9 cellular contexts compared by ENCODE assay signal in the genomic region with DNA sequence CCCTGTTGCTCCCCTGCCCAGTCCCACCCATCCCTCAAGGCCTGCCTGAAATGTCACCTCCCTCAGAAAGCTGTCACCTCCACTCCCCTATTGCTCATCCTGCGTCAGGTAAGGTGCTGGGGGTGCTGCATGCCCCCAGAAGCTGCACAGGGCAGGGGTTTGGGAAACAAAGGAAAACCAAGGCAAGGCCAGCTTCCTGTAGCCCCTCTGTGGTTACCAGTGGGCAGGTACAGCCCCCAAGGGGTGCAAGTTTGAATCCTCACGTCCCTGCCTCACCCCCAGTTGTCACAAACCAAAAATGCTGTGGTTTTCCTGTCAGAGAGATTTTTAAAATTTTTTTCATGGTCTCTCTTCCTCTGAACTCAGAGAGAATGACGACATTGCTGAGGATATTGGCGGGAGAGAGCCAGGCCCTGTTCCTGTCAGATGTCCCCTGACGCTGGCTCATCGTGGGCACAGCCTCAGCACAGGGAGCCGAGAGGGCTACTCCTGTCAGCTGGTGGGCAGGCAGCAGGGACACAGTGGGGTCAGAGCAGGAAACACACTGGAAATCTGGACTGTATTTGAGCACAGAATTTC. TPM values are rescaled to one million over a fixed set of nuclear protein-coding genes. Genes with fewer than 3 reads are reported as not detected.
DNase-seq lines count a peak whose midpoint lies in the region; ATAC-seq, FAIRE-seq and TF ChIP-seq lines count a peak whose summit lies in the region.
"Had no signal": no experiment of that assay in that cellular context is flagged by ENCODE, and none has a peak within 500 bp of the region (broad histone marks: within the 10 kb centered on the region; RNA-seq: fewer than 3 reads in every experiment).

No MANE protein-coding gene starts in this region.

- no peaks in the 10 kb centered on the region for H3K79me1 ChIP-seq in H9 (ENCODE audit: insufficient read depth, low read depth, low read length, poor library complexity, severe bottlenecking)

- TF ChIP-seq POLR2A in GM12892 (IDR thresholded peaks at IDR 0.05; ENCODE audit: low read depth, low read length) (no peak), GM12878 (IDR thresholded peaks at IDR 0.05; ENCODE audit: low read depth, low read length) (no peak)

- BruUV-seq in GM12878 (replicated peaks; lab: Mats Ljungman, UMichigan), result no TSS peak

- RAD21 ChIA-PET in GM12878 (lab: Charles Lee; ENCODE audit: unreplicated experiment), result interaction anchor here (0.5 to 15.5 kb wide), 7 partner anchors 9 to 160 kb away, joined by 3 to 259 read pairs (median 9); a partner anchor contains a TSS

- no peaks in the 10 kb centered on the region for H3K9me3 Mint-ChIP-seq in H9

- H3K4me1 ChIP-seq in SJCRH30, result peaks cover 12% of the 10 kb centered on the region
- H3K4me1 ChIP-seq in GM12878 (ENCODE audit: control insufficient read depth, insufficient read depth, low read length), result peaks cover 38% of the 10 kb centered on the region
- H3K4me1 ChIP-seq in small intestine (ENCODE audit: control insufficient read depth in 2 of 2, insufficient read depth in 1 of 2, low read depth in 1 of 2, low read length in 1 of 2), result no peaks in the 10 kb centered on the region
- no peaks in the 10 kb centered on the region for H3K4me1 ChIP-seq in H9 (ENCODE audit: insufficient read depth, low read length)

- H3K4me2 ChIP-seq in GM12878 (ENCODE audit: control insufficient read depth, insufficient read depth) (peak overlapping the region; percentile 54), H9 (ENCODE audit: insufficient read depth, insufficient read length, low read length) (no peak overlapping the region)

- no peaks in the 10 kb centered on the region for H3K23me2 ChIP-seq in H9 (ENCODE audit: insufficient read length, low read depth, low read length, poor library complexity, severe bottlenecking)

- H3K9ac ChIP-seq in GM12878 (ENCODE audit: control insufficient read depth, insufficient read depth, low read length) (peak overlapping the region; percentile 7; the same call in 1 of the 2 replicates), H9 (ENCODE audit: extremely low read depth, insufficient read length, low read length) (no peak overlapping the region)

- H3K9me3 ChIP-seq in SJCRH30 (replicated peaks) (no peaks in the 10 kb centered on the region), GM12878 (replicated peaks; ENCODE audit: control insufficient read depth, insufficient read depth, low read length) (no peaks in the 10 kb centered on the region), small intestine (ENCODE audit: control insufficient read depth, low read depth) (no peaks in the 10 kb centered on the region), H9 (ENCODE audit: control insufficient read depth, low read depth, low read length) (no peaks in the 10 kb centered on the region)

- TF ChIP-seq RAD21 in GM12878 (IDR thresholded peaks at IDR 0.05; ENCODE audit: insufficient read depth, low read depth, low read length), result no peak

- in situ Hi-C loops in GM12878 (cut with MboI), result no loop called here

- no peak overlapping the region for H2BK15ac ChIP-seq in H9 (ENCODE audit: low read depth, low read length)

- no peak overlapping the region for H2BK20ac ChIP-seq in H9 (ENCODE audit: low read depth, low read length, poor library complexity, severe bottlenecking)

- H4K20me1 ChIP-seq in GM12878 (ENCODE audit: control insufficient read depth, insufficient read depth) (no peaks in the 10 kb centered on the region), H9 (ENCODE audit: control insufficient read depth, insufficient read depth, insufficient read length) (no peaks in the 10 kb centered on the region)

- H3K27ac Mint-ChIP-seq in H9, result no peak overlapping the region; a peak in 2 of 7 replicates

- H3K4ac ChIP-seq in H9 (ENCODE audit: low read depth, low read length), result no peak overlapping the region

- SMC1A ChIA-PET in GM12878 (lab: Charles Lee; ENCODE audit: uncharacterized antibody, unreplicated experiment), result interaction anchor here (0.6 to 22.2 kb wide), 12 partner anchors 9 to 166 kb away, joined by 3 to 375 read pairs (median 6); a partner anchor contains a TSS

- peak; percentile 10; the same call in 1 of the 3 replicates for ATAC-seq in GM12878
- no peak for ATAC-seq in HG03045 (IDR thresholded peaks at IDR 0.05; ENCODE audit: unreplicated experiment)

- H2AFZ ChIP-seq in GM12878 (ENCODE audit: control insufficient read depth, low read depth, low read length), result peak overlapping the region; percentile 45
- H2AFZ ChIP-seq in H9 (ENCODE audit: low read length), result no peak overlapping the region

- FAIRE-seq in GM12892 (lab: Jason Lieb, UNC) (peak; percentile 75), GM12878 (lab: Jason Lieb, UNC) (peak; percentile 74), small intestine (lab: Jason Lieb, UNC) (no peak)

- peak overlapping the region; percentile 36 for H3K27ac ChIP-seq in SJCRH30
- peak overlapping the region; percentile 59 for H3K27ac ChIP-seq in GM12878 (ENCODE audit: control insufficient read depth, insufficient read depth)
- H3K27ac ChIP-seq in small intestine (ENCODE audit: low read depth in 1 of 2, low read length in 1 of 2), result peak overlapping the region in 1 of 2 donors; percentile 30
- no peak overlapping the region for H3K27ac ChIP-seq in H9 (ENCODE audit: insufficient read length, low read depth, low read length)

- intact Hi-C loops in GM12878 (cut with micrococcal nuclease; ENCODE audit: unreplicated experiment), result no loop called here

- H3K23ac ChIP-seq in H9 (ENCODE audit: insufficient read length, low read depth, low read length), result no peak overlapping the region

- H4K5ac ChIP-seq in H9 (ENCODE audit: insufficient read length, low read depth, low read length), result no peak overlapping the region

- no peaks in the 10 kb centered on the region for H3K36me3 ChIP-seq in SJCRH30
- no peaks in the 10 kb centered on the region for H3K36me3 ChIP-seq in GM12878 (ENCODE audit: control insufficient read depth in 2 of 2, insufficient read depth in 2 of 2, low read length in 1 of 2)
- no peaks in the 10 kb centered on the region for H3K36me3 ChIP-seq in small intestine (ENCODE audit: control insufficient read depth in 2 of 2, insufficient read depth in 2 of 2, low read length in 2 of 2)

- no peak overlapping the region for H4K8ac ChIP-seq in H9 (replicated peaks; ENCODE audit: insufficient read length, low read depth, low read length)

- no peak for TF ChIP-seq EP300 in GM12878 (IDR thresholded peaks at IDR 0.05; ENCODE audit: borderline replicate concordance in 1 of 2, control insufficient read depth in 1 of 2, low read depth in 2 of 2, low read length in 2 of 2)

- no peak overlapping the region for H4K91ac ChIP-seq in H9 (ENCODE audit: insufficient read length, low read depth, low read length)

- H3K27me3 Mint-ChIP-seq in H9 (ENCODE audit: low read depth), result peaks cover 9% of the 10 kb centered on the region

- H3K14ac ChIP-seq in H9 (ENCODE audit: insufficient read depth, low read length), result no peak overlapping the region; the same call in 1 of the 2 replicates

- no peak overlapping the region for H2AK5ac ChIP-seq in H9 (ENCODE audit: insufficient read length, low read length)

- TF ChIP-seq CTCF in GM12878 (IDR thresholded peaks at IDR 0.05 in 2 of 3, conservative IDR thresholded peaks at IDR 0.05 in 1 of 3; ENCODE audit: control insufficient read depth in 2 of 3, extremely low read depth in 1 of 3, insufficient read depth in 1 of 3, low read depth in 3 of 3, low read length in 3 of 3) (no peak), H9 (conservative IDR thresholded peaks at IDR 0.05) (no peak)

- POLR2A ChIA-PET in GM12878 (lab: Charles Lee), result interaction anchor here (1.0 to 5.9 kb wide), 4 partner anchors 9 to 38 kb away, joined by 3 to 39 read pairs (median 6); no protein-coding TSS in a partner anchor

- H3K4me1 Mint-ChIP-seq in H9, result peaks cover 0 to 9% of the 10 kb centered on the region in 2 experiments; a peak in 2 of 4 replicates

- H3K4me3 ChIP-seq in SJCRH30 (no peak overlapping the region), GM12878 (no peak overlapping the region), small intestine (ENCODE audit: low read depth in 1 of 2, low read length in 2 of 2) (no peak overlapping the region)

- H3K18ac ChIP-seq in H9 (ENCODE audit: insufficient read length, low read depth, low read length), result no peak overlapping the region

- peak; percentile 9 for DNase-seq in GM12892 (ENCODE audit: insufficient read length)
- DNase-seq in SJCRH30, result peak; percentile 48 to 59
- DNase-seq in GM12878 (ENCODE audit: low read depth, low spot score), result no peak
- peak; percentile 39 for DNase-seq in small intestine
- DNase-seq in epidermal melanocyte (ENCODE audit: insufficient read length, low spot score), result no peak
- no peak for DNase-seq in H9
- no peak for DNase-seq in DMS153 (lab: John Stamatoyannopoulos, UW)
- DNase-seq: SIG-M5 had no signal

- CTCF ChIA-PET in GM12878 (lab: Yijun Ruan, JAX), result interaction anchor here (0.9 to 17.4 kb wide), 20 partner anchors 8 to 522 kb away, joined by 3 to 483 read pairs (median 6); a partner anchor contains a TSS

- no peaks in the 10 kb centered on the region; a peak in 1 of 7 replicates for H3K36me3 Mint-ChIP-seq in H9 (ENCODE audit: insufficient read depth in 1 of 3, low read depth in 3 of 3)

- H3K79me2 ChIP-seq in GM12878 (ENCODE audit: control insufficient read depth, insufficient read depth, low read length) (no peaks in the 10 kb centered on the region), H9 (ENCODE audit: insufficient read depth, low read length) (no peaks in the 10 kb centered on the region)

- 58% methylated on average over 7 of the region's 7 CpGs for WGBS in GM12878 (ENCODE audit: insufficient coverage, insufficient replicate concordance, low lambda C conversion rate, missing lambda C conversion rate)
- 56 to 75% (median 66%) methylated on average over 7 of the region's 7 CpGs for WGBS in small intestine, 3 donors
- no CpG with 5 or more reads among the region's 7 CpGs for WGBS in H9 (ENCODE audit: extremely low coverage, insufficient read length, low lambda C conversion rate)

- no peak overlapping the region for H2BK120ac ChIP-seq in H9 (ENCODE audit: low read depth, low read length, poor library complexity, severe bottlenecking)

- H2BK5ac ChIP-seq in H9 (ENCODE audit: insufficient read length, low read length), result no peak overlapping the region

- no peaks in the 10 kb centered on the region for H3K27me3 ChIP-seq in SJCRH30
- H3K27me3 ChIP-seq in GM12878 (replicated peaks in 1 of 2; ENCODE audit: control insufficient read depth in 2 of 2, insufficient read depth in 2 of 2, low read length in 1 of 2), result no peaks in the 10 kb centered on the region
- H3K27me3 ChIP-seq in small intestine (ENCODE audit: control insufficient read depth in 2 of 2, insufficient read depth in 2 of 2, low read length in 2 of 2), result no peaks in the 10 kb centered on the region
- H3K27me3 ChIP-seq in H9 (ENCODE audit: insufficient read depth, low read length), result no peaks in the 10 kb centered on the region

- no peak overlapping the region for H3K56ac ChIP-seq in H9 (ENCODE audit: insufficient read length, low read depth, low read length)

- no peak overlapping the region for H3T11ph ChIP-seq in H9 (ENCODE audit: low read length)

- no peak overlapping the region for H3K4me3 Mint-ChIP-seq in H9

- H2BK12ac ChIP-seq in H9 (ENCODE audit: insufficient read length, low read depth, low read length), result no peak overlapping the region

RNA-seq across cellular contexts. Expression of a gene that starts 27.0 kb away (rescaled TPM):
- 6.4 TPM for polyA plus RNA-seq in GM12892 (2012; ENCODE audit: missing spikeins)
- 11.7 and 13.4 TPM in 2 replicates for total RNA-seq in SJCRH30 (2014; rRNA removed; shearing (Covaris generic))
- 1.4 and 1.9 TPM in 2 replicates for total RNA-seq in GM12878 (2013; cell fraction: nucleolus; rRNA removed)
- 20.1 and 22.6 TPM in 2 replicates for total RNA-seq in GM12878 (2014; rRNA removed)
- 11.2 and 12.0 TPM in 2 replicates for total RNA-seq in GM12878 (2014; rRNA removed; fragmentation: Illumina TruSeq; extraction: Trizol)
- 28.6 and 29.3 TPM in 2 replicates for total RNA-seq in GM12878 (2021)
- 4.1 TPM for polyA plus RNA-seq in GM12878 (2011; ENCODE audit: low read depth)
- polyA plus RNA-seq in GM12878 (2011; rRNA removed), result 2.4 and 3.9 TPM in 2 replicates
- 5.2 and 7.5 TPM in 2 replicates for polyA plus RNA-seq in GM12878 (2011; cell fraction: cytosol; rRNA removed)
- 20.8 and 25.0 TPM in 2 replicates for polyA plus RNA-seq in GM12878 (2011; cell fraction: nucleus; rRNA removed)
- polyA plus RNA-seq in GM12878 (2012), result 9.7 and 13.0 TPM in 2 replicates
- polyA plus RNA-seq in GM12878 (2014; fragmentation: Illumina TruSeq; extraction: Trizol), result 1.8 and 8.8 TPM in 2 replicates
- polyA plus RNA-seq in GM12878 (2014; fragmentation: Nextera tagmentation; extraction: Ambion mirVana), result 1 to 10 TPM in 1 of 2 experiments, under 1 TPM in 1; 0.50 to 5.7 TPM
- 23.8 and 23.9 TPM in 2 replicates for polyA plus RNA-seq in GM12878 (2014; rRNA removed)
- polyA plus RNA-seq in GM12878 (2016; fragmentation: Nextera tagmentation; extraction: Ambion mirVana), result 10 to 100 TPM; 17.8 to 19.0 TPM
- polyA minus RNA-seq in GM12878 (2011; rRNA and poly(A)+ RNA removed), result 1.3 and 3.0 TPM in 2 replicates
- 1.5 and 3.3 TPM in 2 replicates for polyA minus RNA-seq in GM12878 (2011; cell fraction: cytosol; rRNA and poly(A)+ RNA removed)
- polyA minus RNA-seq in GM12878 (2011; cell fraction: nucleus; rRNA and poly(A)+ RNA removed), result 6.8 and 11.0 TPM in 2 replicates
- polyA plus RNA-seq in small intestine, result 10 to 100 TPM in 1 of 3 donors, 1 to 10 TPM in 2; 1.8 to 17.0 (median 4.1) TPM
- 1.1 and 1.8 TPM in 2 replicates for total RNA-seq in H9 (2021)

RNA-seq across cellular contexts. Expression of a gene that starts 49.0 kb away (rescaled TPM):
- polyA plus RNA-seq in GM12892 (2012; ENCODE audit: missing spikeins), result 42.1 TPM
- total RNA-seq in SJCRH30 (2014; rRNA removed; shearing (Covaris generic)), result 463 and 473 TPM in 2 replicates
- total RNA-seq in GM12878 (2013; cell fraction: nucleolus; rRNA removed), result 32.5 and 33.4 TPM in 2 replicates
- total RNA-seq in GM12878 (2014; rRNA removed) (59.0 and 63.0 TPM in 2 replicates), GM12878 (2014; rRNA removed; fragmentation: Illumina TruSeq; extraction: Trizol) (52.8 and 55.4 TPM in 2 replicates), GM12878 (2021) (51.2 and 52.6 TPM in 2 replicates), H9 (2021) (117 and 124 TPM in 2 replicates)
- polyA plus RNA-seq in GM12878 (2011; ENCODE audit: low read depth), result 42.9 TPM
- polyA plus RNA-seq in GM12878 (2011; rRNA removed) (45.2 and 48.8 TPM in 2 replicates), GM12878 (2014; fragmentation: Illumina TruSeq; extraction: Trizol) (60.4 and 78.2 TPM in 2 replicates), GM12878 (2014; fragmentation: Nextera tagmentation; extraction: Ambion mirVana) (10 to 100 TPM; 18.9 to 31.7 TPM), GM12878 (2014; rRNA removed) (59.4 and 64.0 TPM in 2 replicates), GM12878 (2016; fragmentation: Nextera tagmentation; extraction: Ambion mirVana) (100 to 1,000 TPM; 103 to 114 TPM), small intestine (100 to 1,000 TPM; 263 to 352 (median 334) TPM)
- polyA plus RNA-seq in GM12878 (2011; cell fraction: cytosol; rRNA removed), result 44.9 and 46.4 TPM in 2 replicates
- 26.2 and 30.1 TPM in 2 replicates for polyA plus RNA-seq in GM12878 (2011; cell fraction: nucleus; rRNA removed)
- 50.0 and 53.4 TPM in 2 replicates for polyA plus RNA-seq in GM12878 (2012)
- 47.9 and 57.2 TPM in 2 replicates for polyA minus RNA-seq in GM12878 (2011; rRNA and poly(A)+ RNA removed)
- 13.8 and 18.6 TPM in 2 replicates for polyA minus RNA-seq in GM12878 (2011; cell fraction: cytosol; rRNA and poly(A)+ RNA removed)
- polyA minus RNA-seq in GM12878 (2011; cell fraction: nucleus; rRNA and poly(A)+ RNA removed), result 6.3 and 13.0 TPM in 2 replicates

Comparison
In these comparisons a context has a peak if more than half of its experiments do, and no peak if none do; other contexts are left out.
1. DNase-seq: peak in GM12892 (single experiment), SJCRH30 (2 of 2) and small intestine (single experiment); none in GM12878 (single experiment), epidermal melanocyte (single experiment), H9 (single experiment) and DMS153 (single experiment).